ENCODE assay signal across 1 cellular context in the genomic region with DNA sequence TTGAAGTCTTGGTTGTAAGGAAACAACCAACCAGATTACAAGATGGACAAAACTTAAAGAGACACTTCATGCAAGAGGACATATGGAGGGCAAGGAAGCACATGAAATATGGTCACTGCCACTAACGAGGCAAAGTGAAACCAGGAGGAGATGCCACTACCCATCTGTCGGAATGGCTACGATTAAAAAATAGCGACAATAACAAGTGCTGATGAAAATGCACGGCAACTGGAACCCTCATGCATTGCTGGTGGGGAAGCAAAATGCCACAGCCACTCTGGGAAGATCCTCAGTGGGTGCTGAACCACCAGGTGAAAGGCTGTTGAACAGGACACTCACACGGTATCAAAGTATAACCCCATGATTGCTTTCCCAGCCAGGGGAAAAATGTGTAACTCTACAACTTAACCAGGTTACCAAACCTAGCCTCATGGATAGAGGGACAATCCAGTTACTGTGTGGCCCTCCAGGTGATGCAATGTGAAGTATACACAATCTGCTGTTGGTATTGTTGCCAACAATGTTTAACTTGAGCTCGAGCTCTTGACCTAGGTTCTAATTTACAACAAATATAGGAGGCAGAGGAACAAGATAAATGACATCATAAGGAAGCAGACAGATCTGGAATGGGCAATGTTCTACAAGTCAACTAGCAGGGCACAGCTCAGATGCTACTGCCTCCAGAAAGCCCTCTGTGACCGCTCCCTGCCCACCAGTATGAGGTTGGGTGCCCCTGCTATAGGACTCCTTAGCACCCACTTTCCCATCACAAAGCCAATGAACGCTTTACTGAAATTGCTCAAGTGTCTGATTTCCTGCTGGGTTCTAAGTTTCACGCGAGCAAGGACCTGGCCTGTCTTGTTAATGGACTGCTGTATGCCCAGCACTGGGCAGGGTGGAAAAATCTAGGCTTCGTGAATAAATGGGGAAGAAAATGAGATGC.
TF ChIP-seq lines count a peak whose summit lies in the region.

No MANE protein-coding gene starts in this region.

TF ChIP-seq in endothelial cell of umbilical vein, 7 proteins besides CTCF, POLR2A, EP300 and RAD21:
- TF ChIP-seq POLR2AphosphoS5 (IDR thresholded peaks at IDR 0.05; ENCODE audit: insufficient read depth, low read depth, low read length) (no peak), EZH2 (IDR thresholded peaks at IDR 0.05; ENCODE audit: borderline replicate concordance, low read depth, low read length, severe bottlenecking) (no peak), MYC (IDR thresholded peaks at IDR 0.05; ENCODE audit: low read depth, low read length) (no peak), MAX (IDR thresholded peaks at IDR 0.05; ENCODE audit: insufficient read depth, insufficient read length) (no peak), JUN (IDR thresholded peaks at IDR 0.05; ENCODE audit: borderline replicate concordance, insufficient read depth, insufficient read length, low read depth) (no peak), GATA2 (IDR thresholded peaks at IDR 0.05; ENCODE audit: insufficient read depth, insufficient read length, low read depth, low read length) (no peak), FOS (IDR thresholded peaks at IDR 0.05; ENCODE audit: borderline replicate concordance, insufficient read depth, low read length) (no peak)
